Comparison of ENCODE assay signal across 11 cellular contexts in the genomic region with DNA sequence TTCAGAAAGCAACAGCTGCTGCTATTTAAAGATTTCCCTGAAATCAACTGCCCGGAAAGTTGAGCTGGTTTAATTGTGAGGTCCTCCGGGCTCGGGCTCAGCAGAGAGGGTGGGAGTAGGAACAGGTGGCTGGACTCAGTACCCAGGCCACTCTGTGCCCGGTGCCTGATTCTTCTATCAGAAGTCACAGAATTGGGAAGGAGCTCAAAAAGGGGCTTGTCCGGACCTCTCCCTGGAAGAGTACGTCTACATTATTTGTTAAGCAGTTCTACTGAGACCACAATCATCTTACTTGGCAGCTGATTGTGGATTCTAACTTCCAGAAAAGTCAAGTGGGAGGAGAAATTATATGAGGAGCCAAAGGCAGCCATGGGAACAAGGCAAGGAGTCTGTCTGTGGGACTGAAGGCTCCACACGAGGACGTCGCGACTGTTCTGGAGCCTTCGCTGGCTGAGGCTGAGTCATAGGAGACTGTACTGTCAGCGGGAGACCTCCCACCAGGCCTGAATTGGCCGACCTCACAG.
DNase-seq lines count a peak whose midpoint lies in the region; ATAC-seq and TF ChIP-seq lines count a peak whose summit lies in the region.
"Had no signal": no experiment of that assay in that cellular context is flagged by ENCODE, and none has a peak within 500 bp of the region (broad histone marks: within the 10 kb centered on the region; RNA-seq: fewer than 3 reads in every experiment).

No MANE protein-coding gene starts in this region.

- H3K4me3 ChIP-seq in BJ (ENCODE audit: low read depth, low read length) (no peak overlapping the region), adipocyte (ENCODE audit: low read length) (peak overlapping the region; percentile 62), heart left ventricle (peak overlapping the region in 4 of 12 donors; percentile 1 to 15 (median 5)), OCI-LY7 (ENCODE audit: low read depth, low read length, poor library complexity, severe bottlenecking) (no peak overlapping the region)

- CTCF ChIA-PET in BJ (lab: Yijun Ruan, JAX) (interaction anchor here (1.1 to 1.9 kb wide), 6 partner anchors 10 to 91 kb away, joined by 3 to 6 read pairs (median 4); a partner anchor contains a TSS), OCI-LY7 (lab: Charles Lee; ENCODE audit: unreplicated experiment) (no interaction called here)

- peak overlapping the region; percentile 31 for H3K9ac ChIP-seq in adipocyte (ENCODE audit: low read length)

- H3K9me2 ChIP-seq in OCI-LY7 (ENCODE audit: insufficient read depth, low read length), result no peaks in the 10 kb centered on the region

- H3K27ac ChIP-seq in heart left ventricle, result peak overlapping the region; percentile 70 to 93 (median 88)
- no peak overlapping the region for H3K27ac ChIP-seq in OCI-LY7 (ENCODE audit: low read depth, low read length, poor library complexity, severe bottlenecking)

- H4K20me1 ChIP-seq in OCI-LY7 (ENCODE audit: insufficient read depth, low read length), result no peaks in the 10 kb centered on the region

- H3K27me3 ChIP-seq in BJ (ENCODE audit: control insufficient read depth, insufficient read depth, low read length), result no peaks in the 10 kb centered on the region
- no peaks in the 10 kb centered on the region for H3K27me3 ChIP-seq in adipocyte (replicated peaks; ENCODE audit: control insufficient read depth, insufficient read depth, low read length)
- H3K27me3 ChIP-seq in heart left ventricle, result no peaks in the 10 kb centered on the region

- no peaks in the 10 kb centered on the region for H3K79me2 ChIP-seq in OCI-LY7 (ENCODE audit: insufficient read depth, low read depth, low read length)

- no peak overlapping the region for H2AFZ ChIP-seq in OCI-LY7 (ENCODE audit: low read length)

- WGBS in heart left ventricle, 4 donors, result 30 to 45% (median 41%) methylated on average over 13 of the region's 13 CpGs

- POLR2A ChIA-PET in BJ (lab: Charles Lee), result no interaction called here
- POLR2A ChIA-PET in OCI-LY7 (lab: Charles Lee), result no interaction called here

- H3K9me3 Mint-ChIP-seq in progenitor cell of endocrine pancreas (ENCODE audit: low read depth), result no peaks in the 10 kb centered on the region
- H3K9me3 Mint-ChIP-seq: natural killer cell treated with Interleukin-12 subunit alpha and Interleukin-12 subunit beta and Interleukin-15 and Interleukin-18, amount 100 ng/mL, for 72 hours had no signal

- H3K27me3 Mint-ChIP-seq in progenitor cell of endocrine pancreas, result peaks cover 11% of the 10 kb centered on the region

- H3K4me3 Mint-ChIP-seq in progenitor cell of endocrine pancreas (ENCODE audit: low read depth), result no peak overlapping the region
- H3K4me3 Mint-ChIP-seq: natural killer cell treated with Interleukin-12 subunit alpha and Interleukin-12 subunit beta and Interleukin-15 and Interleukin-18, amount 100 ng/mL, for 72 hours had no signal

- TF ChIP-seq CTCF in BJ (IDR thresholded peaks at IDR 0.05; ENCODE audit: insufficient read depth, low read depth, low read length) (0 out of 2 replicates have a peak, but pooled peaks have one; percentile 4), heart left ventricle (IDR thresholded peaks at IDR 0.05) (no peak), progenitor cell of endocrine pancreas (IDR thresholded peaks at IDR 0.05; ENCODE audit: unreplicated experiment) (no peak), OCI-LY7 (conservative IDR thresholded peaks at IDR 0.05; ENCODE audit: low read length) (no peak)

- peak; percentile 74 for DNase-seq in BJ (ENCODE audit: low read depth)
- DNase-seq in adipocyte (ENCODE audit: low read depth), result peak; percentile 68
- DNase-seq in heart left ventricle, result peak; percentile 84 to 92 (median 88)
- DNase-seq in progenitor cell of endocrine pancreas (ENCODE audit: low spot score, unreplicated experiment), result no peak
- DNase-seq in stimulated activated CD4-positive, alpha-beta T cell treated with anti-CD3 and anti-CD28 coated beads, Interleukin-15, amount 100 ng/mL, for 24 hours, result no peak
- no peak for DNase-seq in OCI-LY7 (ENCODE audit: low spot score)
- DNase-seq in SKM-1 (lab: John Stamatoyannopoulos, UW; ENCODE audit: unreplicated experiment), result no peak
- DNase-seq: DMS153, NCI-H526 treated with DMSO at 0.1 percent for 48 hours had no signal

- no peaks in the 10 kb centered on the region for H3K9me3 ChIP-seq in adipocyte (ENCODE audit: control insufficient read depth, low read length)
- no peaks in the 10 kb centered on the region for H3K9me3 ChIP-seq in heart left ventricle
- no peaks in the 10 kb centered on the region for H3K9me3 ChIP-seq in OCI-LY7 (ENCODE audit: low read length)

- H3K27ac Mint-ChIP-seq in progenitor cell of endocrine pancreas, result peak overlapping the region; percentile 74
- H3K27ac Mint-ChIP-seq: natural killer cell treated with Interleukin-12 subunit alpha and Interleukin-12 subunit beta and Interleukin-15 and Interleukin-18, amount 100 ng/mL, for 72 hours had no signal

- intact Hi-C loops in heart left ventricle (cut with DNase I), result loop anchor here in 4 of 10 donors (2.0 to 10.0 kb wide), 6 partner anchors 41 to 294 kb away; a partner anchor contains a TSS
- intact Hi-C loops in OCI-LY7 (cut with micrococcal nuclease; ENCODE audit: unreplicated experiment), result no loop called here

- peaks cover 5% of the 10 kb centered on the region for H3K4me1 Mint-ChIP-seq in progenitor cell of endocrine pancreas (ENCODE audit: low read depth)

- no peak overlapping the region for H3K4me2 ChIP-seq in OCI-LY7 (ENCODE audit: low read length)

- H3K4me1 ChIP-seq in adipocyte (ENCODE audit: control insufficient read depth, insufficient read depth, low read length) (peaks cover 26% of the 10 kb centered on the region), heart left ventricle (peaks cover 3 to 37% (median 23%) of the 10 kb centered on the region in 12 donors), OCI-LY7 (ENCODE audit: insufficient read depth, low read length, poor library complexity, severe bottlenecking) (no peaks in the 10 kb centered on the region)

- BruUV-seq in OCI-LY7 (replicated peaks; lab: Mats Ljungman, UMichigan), result no TSS peak

- ATAC-seq in heart left ventricle, result peak; percentile 93 to 97 (median 96)
- ATAC-seq in HG03571 (IDR thresholded peaks at IDR 0.05; ENCODE audit: unreplicated experiment), result no peak
- ATAC-seq: natural killer cell treated with Interleukin-12 subunit alpha and Interleukin-12 subunit beta and Interleukin-15 and Interleukin-18, amount 100 ng/mL, for 72 hours had no signal

- H3K36me3 ChIP-seq in BJ (ENCODE audit: control insufficient read depth, insufficient read depth, low read length), result no peaks in the 10 kb centered on the region
- H3K36me3 ChIP-seq in adipocyte (ENCODE audit: control insufficient read depth, insufficient read depth, low read length, severe bottlenecking), result no peaks in the 10 kb centered on the region
- no peaks in the 10 kb centered on the region for H3K36me3 ChIP-seq in heart left ventricle
- H3K36me3 ChIP-seq in OCI-LY7 (ENCODE audit: insufficient read depth, low read length), result no peaks in the 10 kb centered on the region

- H3K36me3 Mint-ChIP-seq in progenitor cell of endocrine pancreas (ENCODE audit: insufficient read depth), result no peaks in the 10 kb centered on the region
- H3K36me3 Mint-ChIP-seq: natural killer cell treated with Interleukin-12 subunit alpha and Interleukin-12 subunit beta and Interleukin-15 and Interleukin-18, amount 100 ng/mL, for 72 hours had no signal

- TF ChIP-seq POLR2A in heart left ventricle (IDR thresholded peaks at IDR 0.05), result no peak

Comparison
In these comparisons a context has a peak if more than half of its experiments do, and no peak if none do; other contexts are left out.
1. DNase-seq: peak in BJ (single experiment), adipocyte (single experiment) and heart left ventricle (5 of 5); none in progenitor cell of endocrine pancreas (single experiment), stimulated activated CD4-positive, alpha-beta T cell treated with anti-CD3 and anti-CD28 coated beads, Interleukin-15, amount 100 ng/mL, for 24 hours (single experiment), OCI-LY7 (single experiment) and SKM-1 (single experiment).